ENCODE assay signal across 9 cellular contexts in genomic region chr2:71933467-71934319, GRCh38.
DNase-seq lines count a peak whose midpoint lies in the region; ATAC-seq and TF ChIP-seq lines count a peak whose summit lies in the region.
"Had no signal": no experiment of that assay in that cellular context is flagged by ENCODE, and none has a peak within 500 bp of the region (broad histone marks: within the 10 kb centered on the region; RNA-seq: fewer than 3 reads in every experiment).

No MANE protein-coding gene starts in this region.

- intact Hi-C loops in Right ventricle myocardium inferior (cut with DNase I) = no loop called here
- intact Hi-C loops in left cardiac atrium (cut with DNase I) = no loop called here
- intact Hi-C loops in left ventricle myocardium superior (cut with micrococcal nuclease) = loop anchor here (5.0 kb wide), 1 partner anchor 219 kb away; no protein-coding TSS in a partner anchor
- intact Hi-C loops in aorta (cut with DNase I) = no loop called here
- intact Hi-C loops in gastrocnemius medialis (cut with DNase I; ENCODE audit: low total_unique reads) = no loop called here

- ATAC-seq in Right ventricle myocardium inferior (no peak), left cardiac atrium (no peak), left ventricle myocardium superior (peak; percentile 2), aorta (ENCODE audit: low FRiP score) (peak; percentile 7), gastrocnemius medialis (no peak), HG02840 (IDR thresholded peaks at IDR 0.05; ENCODE audit: low FRiP score, unreplicated experiment) (no peak)

- H3K4me3 ChIP-seq in aorta (ENCODE audit: low read length in 2 of 2) (no peak overlapping the region), gastrocnemius medialis (no peak overlapping the region)

- in situ Hi-C loops in gastrocnemius medialis (cut with MboI; ENCODE audit: low sequenced_read_pairs in 4 of 4) = loop anchor here in 1 of 4 donors (10.0 kb wide), 1 partner anchor 201 kb away; no protein-coding TSS in a partner anchor

- TF ChIP-seq CTCF in gastrocnemius medialis (IDR thresholded peaks at IDR 0.05 in 4 of 5, conservative IDR thresholded peaks at IDR 0.05 in 1 of 5) = peak in 1 of 5 experiments; percentile 25

- H3K27ac ChIP-seq in aorta (ENCODE audit: low read depth in 1 of 2, low read length in 2 of 2) (no peak overlapping the region), gastrocnemius medialis (no peak overlapping the region)

- H3K9me3 ChIP-seq in aorta (ENCODE audit: control insufficient read depth, low read length) (no peaks in the 10 kb centered on the region), gastrocnemius medialis (no peaks in the 10 kb centered on the region)

- WGBS in aorta, 2 donors = 89 to 90% methylated on average over 8 of the region's 8 CpGs

- TF ChIP-seq POLR2A in gastrocnemius medialis (IDR thresholded peaks at IDR 0.05) = no peak

- H3K4me1 ChIP-seq in aorta (ENCODE audit: control insufficient read depth in 1 of 2, insufficient read depth in 2 of 2, low read length in 2 of 2) (no peaks in the 10 kb centered on the region), gastrocnemius medialis (peaks cover 0 to 7% of the 10 kb centered on the region in 2 donors)

- H3K36me3 ChIP-seq in aorta (ENCODE audit: control insufficient read depth in 1 of 2, insufficient read depth in 2 of 2, low read length in 1 of 2) (no peaks in the 10 kb centered on the region), gastrocnemius medialis (no peaks in the 10 kb centered on the region)

- peak; percentile 45 for DNase-seq in Right ventricle myocardium inferior (ENCODE audit: missing footprints)
- DNase-seq in left cardiac atrium = no peak
- peak; percentile 75 for DNase-seq in RPMI7951 (ENCODE audit: low read depth)
- no peak for DNase-seq in left ventricle myocardium superior
- peak in 1 of 2 donors; percentile 59 for DNase-seq in aorta
- no peak for DNase-seq in dedifferentiated amniotic fluid mesenchymal stem cell (ENCODE audit: extremely low spot score)
- DNase-seq in gastrocnemius medialis = no peak
- DNase-seq: midbrain had no signal

- H3K27me3 ChIP-seq in aorta (ENCODE audit: control insufficient read depth in 1 of 2, insufficient read depth in 2 of 2, low read length in 1 of 2) = no peaks in the 10 kb centered on the region
- no peaks in the 10 kb centered on the region for H3K27me3 ChIP-seq in gastrocnemius medialis

Comparison
In these comparisons a context has a peak if more than half of its experiments do, and no peak if none do; other contexts are left out.
1. ATAC-seq: peak in left ventricle myocardium superior (single experiment) and aorta (single experiment); none in Right ventricle myocardium inferior (single experiment), left cardiac atrium (0 of 2), gastrocnemius medialis (0 of 2) and HG02840 (single experiment).
2. DNase-seq: peak in Right ventricle myocardium inferior (single experiment) and RPMI7951 (single experiment); none in left cardiac atrium (single experiment), left ventricle myocardium superior (single experiment), dedifferentiated amniotic fluid mesenchymal stem cell (single experiment) and gastrocnemius medialis (0 of 2).